ENCODE assay signal across 21 cellular contexts in genomic region chr16:75273054-75273925, GRCh38. TPM values are rescaled to one million over a fixed set of nuclear protein-coding genes. Genes with fewer than 3 reads are reported as not detected.
DNase-seq lines count a peak whose midpoint lies in the region; ATAC-seq and TF ChIP-seq lines count a peak whose summit lies in the region.
"Had no signal": no experiment of that assay in that cellular context is flagged by ENCODE, and none has a peak within 500 bp of the region (broad histone marks: within the 10 kb centered on the region; RNA-seq: fewer than 3 reads in every experiment).

No MANE protein-coding gene starts in this region.

- no peaks in the 10 kb centered on the region for H3K9me2 ChIP-seq in GM23338 (ENCODE audit: insufficient read depth)
- H3K9me2 ChIP-seq in SK-N-SH = no peaks in the 10 kb centered on the region

- H3K4me1 ChIP-seq in GM23338 (ENCODE audit: insufficient read depth) = no peaks in the 10 kb centered on the region
- no peaks in the 10 kb centered on the region for H3K4me1 ChIP-seq in SK-N-SH (ENCODE audit: control insufficient read depth in 1 of 2, insufficient read depth in 2 of 2, low read depth in 1 of 2, low read length in 1 of 2)
- H3K4me1 ChIP-seq in fibroblast of lung (ENCODE audit: control insufficient read depth, extremely low read depth, insufficient read depth, low read length) = peaks cover 10% of the 10 kb centered on the region
- no peaks in the 10 kb centered on the region for H3K4me1 ChIP-seq in neural progenitor cell
- peaks cover 0 to 13% (median 2%) of the 10 kb centered on the region in 4 donors for H3K4me1 ChIP-seq in tibial nerve
- H3K4me1 ChIP-seq: BE2C, colonic mucosa, testis had no signal

- H3K4me3 ChIP-seq in GM23338 = no peak overlapping the region
- no peak overlapping the region for H3K4me3 ChIP-seq in SK-N-SH (ENCODE audit: low read depth in 2 of 2, low read length in 1 of 2)
- no peak overlapping the region for H3K4me3 ChIP-seq in fibroblast of lung (replicated peaks in 1 of 4; ENCODE audit: control extremely low read depth in 1 of 4, insufficient read depth in 1 of 4, low read depth in 3 of 4, low read length in 4 of 4)
- H3K4me3 ChIP-seq in neural progenitor cell = no peak overlapping the region
- H3K4me3 ChIP-seq in tibial nerve = no peak overlapping the region
- H3K4me3 ChIP-seq: colonic mucosa, testis had no signal

- TF ChIP-seq RAD21 in SK-N-SH (IDR thresholded peaks at IDR 0.05; ENCODE audit: low read length) = no peak

- H4K20me1 ChIP-seq in GM23338 (replicated peaks; ENCODE audit: insufficient read depth) (no peaks in the 10 kb centered on the region), SK-N-SH (ENCODE audit: insufficient read depth) (no peaks in the 10 kb centered on the region), fibroblast of lung (ENCODE audit: control insufficient read depth, extremely low read depth, insufficient read depth, low read length) (no peaks in the 10 kb centered on the region), neural progenitor cell (ENCODE audit: low read depth) (no peaks in the 10 kb centered on the region)

- TF ChIP-seq POLR2A in tibial nerve (IDR thresholded peaks at IDR 0.05) = no peak

- no peak overlapping the region for H3K4me3 Mint-ChIP-seq in GM23338
- no peak overlapping the region for H3K4me3 Mint-ChIP-seq in neural progenitor cell
- H3K4me3 Mint-ChIP-seq: H9 had no signal

- H3K9me3 Mint-ChIP-seq in GM23338 = no peaks in the 10 kb centered on the region
- no peaks in the 10 kb centered on the region for H3K9me3 Mint-ChIP-seq in neural progenitor cell
- H3K9me3 Mint-ChIP-seq: H9 had no signal

- DNase-seq in GM23338 (ENCODE audit: low spot score) = no peak
- no peak for DNase-seq in SK-N-SH
- DNase-seq in fibroblast of lung (ENCODE audit: low read depth in 2 of 2) = peak; percentile 31 to 73
- DNase-seq in neural progenitor cell (ENCODE audit: low spot score) = no peak
- no peak for DNase-seq in tibial nerve (ENCODE audit: low spot score in 2 of 2)
- no peak for DNase-seq in NCI-H2171 (lab: John Stamatoyannopoulos, UW)
- DNase-seq in CD1c-positive myeloid dendritic cell (ENCODE audit: extremely low spot score) = no peak
- no peak for DNase-seq in activated CD8-positive, alpha-beta memory T cell treated with anti-CD3 and anti-CD28 coated beads, Interleukin-2, amount 50 U/mL, for 4 hours
- DNase-seq: BE2C; colonic mucosa; H9; NCI-H2081 treated with DMSO at 0.1 percent for 48 hours; NCI-H748 treated with DMSO at 0.1 percent for 48 hours; stimulated activated CD4-positive, alpha-beta T cell treated with anti-CD3 and anti-CD28 coated beads, Interleukin-4, amount 100 ng/mL, for 1 hour; testis had no signal

- H3K9ac ChIP-seq in SK-N-SH (no peak overlapping the region), fibroblast of lung (ENCODE audit: insufficient read depth, low read length) (no peak overlapping the region), neural progenitor cell (no peak overlapping the region)

- H3K36me3 Mint-ChIP-seq in GM23338 (ENCODE audit: low read depth) (no peaks in the 10 kb centered on the region), neural progenitor cell (no peaks in the 10 kb centered on the region)

- no peaks in the 10 kb centered on the region for H3K79me2 ChIP-seq in GM23338 (replicated peaks; ENCODE audit: insufficient read depth)
- no peaks in the 10 kb centered on the region for H3K79me2 ChIP-seq in SK-N-SH (ENCODE audit: insufficient read depth)
- no peaks in the 10 kb centered on the region for H3K79me2 ChIP-seq in fibroblast of lung (ENCODE audit: control insufficient read depth, insufficient read depth, low read length)
- H3K79me2 ChIP-seq in neural progenitor cell (ENCODE audit: low read depth) = no peaks in the 10 kb centered on the region

- H3K27ac ChIP-seq in GM23338 (ENCODE audit: low read depth) (no peak overlapping the region), SK-N-SH (ENCODE audit: low read depth in 2 of 2, low read length in 1 of 2) (no peak overlapping the region), fibroblast of lung (ENCODE audit: insufficient read depth, low read length) (no peak overlapping the region), neural progenitor cell (no peak overlapping the region), tibial nerve (no peak overlapping the region)
- H3K27ac ChIP-seq: colonic mucosa, neutrophil, testis had no signal

- POLR2A ChIA-PET in SK-N-SH (lab: Yijun Ruan, JAX) = no interaction called here

- H3K36me3 ChIP-seq in GM23338 (ENCODE audit: insufficient read depth) = no peaks in the 10 kb centered on the region
- H3K36me3 ChIP-seq in SK-N-SH (replicated peaks in 1 of 2; ENCODE audit: control insufficient read depth in 1 of 2, insufficient read depth in 2 of 2, low read length in 1 of 2) = no peaks in the 10 kb centered on the region
- H3K36me3 ChIP-seq in fibroblast of lung (ENCODE audit: control insufficient read depth, insufficient read depth, low read length) = no peaks in the 10 kb centered on the region
- H3K36me3 ChIP-seq in neural progenitor cell = no peaks in the 10 kb centered on the region
- no peaks in the 10 kb centered on the region for H3K36me3 ChIP-seq in tibial nerve
- H3K36me3 ChIP-seq: BE2C, colonic mucosa, neutrophil had no signal

- peaks cover 8% of the 10 kb centered on the region for H3K27me3 Mint-ChIP-seq in GM23338 (ENCODE audit: insufficient read depth, low read depth, poor library complexity)
- peaks cover 4% of the 10 kb centered on the region for H3K27me3 Mint-ChIP-seq in neural progenitor cell (ENCODE audit: insufficient read depth, low read depth)

- H3K4me1 Mint-ChIP-seq in GM23338 = peaks cover 6% of the 10 kb centered on the region; the same call in 1 of the 3 replicates
- peaks cover 12% of the 10 kb centered on the region for H3K4me1 Mint-ChIP-seq in neural progenitor cell
- H3K4me1 Mint-ChIP-seq: H9 had no signal

- H3K27me3 ChIP-seq in GM23338 (ENCODE audit: insufficient read depth) = no peaks in the 10 kb centered on the region
- no peaks in the 10 kb centered on the region for H3K27me3 ChIP-seq in SK-N-SH (ENCODE audit: insufficient read depth)
- no peaks in the 10 kb centered on the region for H3K27me3 ChIP-seq in fibroblast of lung (ENCODE audit: control insufficient read depth, insufficient read depth, low read length)
- H3K27me3 ChIP-seq in neural progenitor cell = no peaks in the 10 kb centered on the region
- H3K27me3 ChIP-seq in tibial nerve = no peaks in the 10 kb centered on the region
- H3K27me3 ChIP-seq: BE2C, colonic mucosa, testis had no signal

- CTCF ChIA-PET in SK-N-SH (lab: Yijun Ruan, JAX) = interaction anchor here (0.7 kb wide), 1 partner anchor 101 kb away, joined by 3 read pairs; no protein-coding TSS in a partner anchor

- no peak overlapping the region for H3K27ac Mint-ChIP-seq in GM23338
- H3K27ac Mint-ChIP-seq in neural progenitor cell = peak overlapping the region; percentile 24
- H3K27ac Mint-ChIP-seq: H9 had no signal

- TF ChIP-seq EP300 in SK-N-SH (IDR thresholded peaks at IDR 0.05; ENCODE audit: borderline replicate concordance in 1 of 2, low read depth in 1 of 2, low read length in 1 of 2) (no peak), tibial nerve (IDR thresholded peaks at IDR 0.05) (no peak)

- 84% methylated on average over 22 of the region's 23 CpGs for WGBS in SK-N-SH (ENCODE audit: low lambda C conversion rate)
- WGBS in tibial nerve, 2 donors = 89 to 90% methylated on average over 23 of the region's 23 CpGs

- H3K9me3 ChIP-seq in SK-N-SH (no peaks in the 10 kb centered on the region), fibroblast of lung (ENCODE audit: control insufficient read depth, insufficient read depth, low read depth, low read length) (no peaks in the 10 kb centered on the region), neural progenitor cell (ENCODE audit: low read depth) (no peaks in the 10 kb centered on the region), tibial nerve (no peaks in the 10 kb centered on the region)
- H3K9me3 ChIP-seq: BE2C, colonic mucosa, neutrophil, testis had no signal

- 0 out of 2 replicates have a peak, but pooled peaks cover 2% of the 10 kb centered on the region for H3F3A ChIP-seq in GM23338 (replicated peaks; ENCODE audit: low read depth)
- H3F3A ChIP-seq in SK-N-SH (replicated peaks; ENCODE audit: insufficient read depth) = no peaks in the 10 kb centered on the region
- no peaks in the 10 kb centered on the region for H3F3A ChIP-seq in neural progenitor cell (ENCODE audit: low read depth)

- no peak overlapping the region for H2AFZ ChIP-seq in GM23338
- H2AFZ ChIP-seq in SK-N-SH (ENCODE audit: low read depth) = no peak overlapping the region
- no peak overlapping the region for H2AFZ ChIP-seq in fibroblast of lung (ENCODE audit: low read length)
- no peak overlapping the region for H2AFZ ChIP-seq in neural progenitor cell (replicated peaks)

- TF ChIP-seq CTCF in GM23338 (conservative IDR thresholded peaks at IDR 0.05; ENCODE audit: low read depth in 2 of 2) (no peak), SK-N-SH (IDR thresholded peaks at IDR 0.05) (no peak), fibroblast of lung (conservative IDR thresholded peaks at IDR 0.05 in 1 of 2, IDR thresholded peaks at IDR 0.05 in 1 of 2; ENCODE audit: low read depth in 1 of 2, low read length in 2 of 2) (no peak), neural progenitor cell (IDR thresholded peaks at IDR 0.05) (no peak), tibial nerve (IDR thresholded peaks at IDR 0.05) (no peak)

- ATAC-seq in GM23338 = peak; percentile 50
- ATAC-seq: activated CD4-positive, CD25-positive, alpha-beta regulatory T cell treated with anti-CD3 and anti-CD28 coated beads, Interleukin-2, amount 50 U/mL, for 24 hours had no signal

- H3K4me2 ChIP-seq in GM23338 (no peak overlapping the region), SK-N-SH (no peak overlapping the region), fibroblast of lung (ENCODE audit: extremely low read depth, insufficient read depth, low read length) (no peak overlapping the region), neural progenitor cell (no peak overlapping the region)

RNA-seq across cellular contexts. Expression of gene BCAR1, which starts 21.9 kb away (rescaled TPM):
- total RNA-seq in GM23338 (2014; rRNA removed; shearing (Covaris generic)) = 121 and 140 TPM in 2 replicates
- polyA plus RNA-seq in GM23338 (2016; fragmentation: Nextera tagmentation; extraction: Ambion mirVana) (37.9 and 38.3 TPM in 2 replicates), SK-N-SH (2012; rRNA removed) (29.2 and 45.1 TPM in 2 replicates), fibroblast of lung (32.8 and 66.5 TPM in 2 replicates)
- 18.4 and 30.6 TPM in 2 replicates for polyA plus RNA-seq in SK-N-SH (2012; cell fraction: cytosol; rRNA removed)
- 120 and 189 TPM in 2 replicates for polyA plus RNA-seq in SK-N-SH (2012; cell fraction: nucleus; rRNA removed)
- total RNA-seq in fibroblast of lung (26.5 and 36.8 TPM in 2 replicates), neural progenitor cell (ENCODE audit: low replicate concordance) (10.9 and 29.1 TPM in 2 replicates), tibial nerve (10 to 100 TPM; 41.0 to 57.3 (median 42.9) TPM)
- 68.9 and 146 TPM in 2 replicates for polyA plus RNA-seq in fibroblast of lung (2012)
- 37.6 and 115 TPM in 2 replicates for polyA minus RNA-seq in fibroblast of lung (ENCODE audit: low replicate concordance)
- total RNA-seq: T-helper 2 cell treated with Interferon-gamma antibody and Interleukin-4, amounts not matched to agents 100 ng/mL and 5 ng/mL, for 36 hours had no signal

RNA-seq across cellular contexts. Expression of gene CTRB1, which starts 54.5 kb away (rescaled TPM):
- total RNA-seq in GM23338 (2014; rRNA removed; shearing (Covaris generic)) = not detected in 2 replicates
- polyA plus RNA-seq in GM23338 (2016; fragmentation: Nextera tagmentation; extraction: Ambion mirVana) = not detected in 2 replicates
- not detected in 2 replicates for polyA plus RNA-seq in SK-N-SH (2012; rRNA removed)
- polyA plus RNA-seq in SK-N-SH (2012; cell fraction: cytosol; rRNA removed) = not detected in 2 replicates
- polyA plus RNA-seq in SK-N-SH (2012; cell fraction: nucleus; rRNA removed) = not detected in 2 replicates
- total RNA-seq in fibroblast of lung = not detected in 2 replicates
- polyA plus RNA-seq in fibroblast of lung = not detected in 2 replicates
- polyA plus RNA-seq in fibroblast of lung (2012) = 0.40 TPM in 1 of 2 replicates, not detected in the other
- polyA minus RNA-seq in fibroblast of lung (ENCODE audit: low replicate concordance) = not detected in 2 replicates
- total RNA-seq in neural progenitor cell (ENCODE audit: low replicate concordance) = not detected in 2 replicates
- total RNA-seq in tibial nerve = 10 to 100 TPM in 1 of 4 donors, 1 to 10 TPM in 2, under 1 TPM in 1; 0.59 to 24.3 (median 1.2) TPM
- total RNA-seq: epithelial cell of proximal tubule; glomerular endothelial cell; H9; mononuclear cell; T-helper 2 cell treated with Interferon-gamma antibody and Interleukin-4, amounts not matched to agents 100 ng/mL and 5 ng/mL, for 36 hours had no signal

Comparison
In these comparisons a context has a peak if more than half of its experiments do, and no peak if none do; other contexts are left out.
1. DNase-seq: peak in fibroblast of lung (2 of 2); none in GM23338 (single experiment), SK-N-SH (single experiment), neural progenitor cell (single experiment), tibial nerve (0 of 2), NCI-H2171 (single experiment), CD1c-positive myeloid dendritic cell (single experiment) and activated CD8-positive, alpha-beta memory T cell treated with anti-CD3 and anti-CD28 coated beads, Interleukin-2, amount 50 U/mL, for 4 hours (single experiment).